Comparison of ENCODE assay signal across 10 cellular contexts in genomic region chr18:24054130-24054529, GRCh38. TPM values are rescaled to one million over a fixed set of nuclear protein-coding genes. Genes with fewer than 3 reads are reported as not detected.
DNase-seq lines count a peak whose midpoint lies in the region; ATAC-seq and TF ChIP-seq lines count a peak whose summit lies in the region.
"Had no signal": no experiment of that assay in that cellular context is flagged by ENCODE, and none has a peak within 500 bp of the region (broad histone marks: within the 10 kb centered on the region; RNA-seq: fewer than 3 reads in every experiment).

No MANE protein-coding gene starts in this region.

- no peak overlapping the region for H3K4me3 Mint-ChIP-seq in activated CD4-positive, alpha-beta T cell treated with anti-CD3 and anti-CD28 coated beads, Interleukin-2, amount 10 ng/mL, durations not matched to agents 7 days and 5 days
- no peak overlapping the region for H3K4me3 Mint-ChIP-seq in type B pancreatic cell

- peaks cover 44% of the 10 kb centered on the region for H3K36me3 Mint-ChIP-seq in activated CD4-positive, alpha-beta T cell treated with anti-CD3 and anti-CD28 coated beads, Interleukin-2, amount 10 ng/mL, durations not matched to agents 7 days and 5 days (ENCODE audit: low read depth)
- no peaks in the 10 kb centered on the region for H3K36me3 Mint-ChIP-seq in type B pancreatic cell

- H3K9me3 Mint-ChIP-seq in activated CD4-positive, alpha-beta T cell treated with anti-CD3 and anti-CD28 coated beads, Interleukin-2, amount 10 ng/mL, durations not matched to agents 7 days and 5 days, result peaks cover 8% of the 10 kb centered on the region
- H3K9me3 Mint-ChIP-seq in type B pancreatic cell, result no peaks in the 10 kb centered on the region

- no peak for TF ChIP-seq CTCF in upper lobe of left lung (IDR thresholded peaks at IDR 0.05)
- no peak for TF ChIP-seq CTCF in type B pancreatic cell (conservative IDR thresholded peaks at IDR 0.05)

- WGBS in upper lobe of left lung, 2 donors, result 72 to 76% methylated on average over 4 of the region's 4 CpGs

- no peak overlapping the region for H3K27ac Mint-ChIP-seq in activated CD4-positive, alpha-beta T cell treated with anti-CD3 and anti-CD28 coated beads, Interleukin-2, amount 10 ng/mL, durations not matched to agents 7 days and 5 days
- no peak overlapping the region for H3K27ac Mint-ChIP-seq in type B pancreatic cell

- POLR2A ChIA-PET in activated CD4-positive, alpha-beta T cell treated with anti-CD3 and anti-CD28 coated beads, Interleukin-2, amount 10 ng/mL, durations not matched to agents 7 days and 5 days (lab: Charles Lee), result no interaction called here

- ATAC-seq in SK-N-SH treated with all-trans-retinoic acid at 6 μM for 48 hours (peak; percentile 44), upper lobe of left lung (ENCODE audit: low FRiP score in 2 of 2) (no peak)

- CTCF ChIA-PET in activated CD4-positive, alpha-beta T cell treated with anti-CD3 and anti-CD28 coated beads, Interleukin-2, amount 10 ng/mL, durations not matched to agents 7 days and 5 days (lab: Charles Lee), result interaction anchor here (1.0 to 1.6 kb wide), 2 partner anchors 22 to 26 kb away, joined by 4 to 7 read pairs; no protein-coding TSS in a partner anchor

- no peaks in the 10 kb centered on the region for H3K27me3 Mint-ChIP-seq in activated CD4-positive, alpha-beta T cell treated with anti-CD3 and anti-CD28 coated beads, Interleukin-2, amount 10 ng/mL, durations not matched to agents 7 days and 5 days
- H3K27me3 Mint-ChIP-seq in type B pancreatic cell, result no peaks in the 10 kb centered on the region

- H3K4me1 ChIP-seq in upper lobe of left lung, result peaks cover 0 to 4% (median 0%) of the 10 kb centered on the region in 4 donors

- no peaks in the 10 kb centered on the region for H3K36me3 ChIP-seq in upper lobe of left lung
- H3K36me3 ChIP-seq: Peyer's patch had no signal

- TF ChIP-seq EP300 in upper lobe of left lung (IDR thresholded peaks at IDR 0.05), result no peak

- no peaks in the 10 kb centered on the region for H3K27me3 ChIP-seq in upper lobe of left lung
- H3K27me3 ChIP-seq: Peyer's patch had no signal

- no peaks in the 10 kb centered on the region for H3K9me3 ChIP-seq in upper lobe of left lung
- H3K9me3 ChIP-seq: Peyer's patch had no signal

- DNase-seq in activated CD4-positive, alpha-beta T cell treated with anti-CD3 and anti-CD28 coated beads for 48 hours, result peak; percentile 52
- DNase-seq in activated CD4-positive, alpha-beta T cell treated with anti-CD3 and anti-CD28 coated beads, Interleukin-2, amount 10 ng/mL, durations not matched to agents 7 days and 5 days, result no peak
- peak; percentile 21 for DNase-seq in epidermal melanocyte (ENCODE audit: insufficient read length, low spot score)
- DNase-seq in stimulated activated CD4-positive, alpha-beta T cell treated with anti-CD3 and anti-CD28 coated beads, TNF-alpha, amount 100 ng/mL, for 24 hours (ENCODE audit: low read depth in 3 of 3), result peak in 2 of 3 experiments; percentile 25 to 28
- DNase-seq in upper lobe of left lung, result no peak
- DNase-seq in ecto neural progenitor cell (ENCODE audit: low spot score), result no peak
- DNase-seq in type B pancreatic cell (ENCODE audit: extremely low spot score, unreplicated experiment), result no peak
- DNase-seq: ACHN, Peyer's patch had no signal

- H3K27ac ChIP-seq in upper lobe of left lung, result no peak overlapping the region
- H3K27ac ChIP-seq: Peyer's patch had no signal

- TF ChIP-seq POLR2A in upper lobe of left lung (IDR thresholded peaks at IDR 0.05), result no peak

- no peak overlapping the region for H3K4me3 ChIP-seq in upper lobe of left lung
- H3K4me3 ChIP-seq: Peyer's patch had no signal

- H3K4me1 Mint-ChIP-seq in activated CD4-positive, alpha-beta T cell treated with anti-CD3 and anti-CD28 coated beads, Interleukin-2, amount 10 ng/mL, durations not matched to agents 7 days and 5 days, result peaks cover 71% of the 10 kb centered on the region
- H3K4me1 Mint-ChIP-seq in type B pancreatic cell (ENCODE audit: unreplicated experiment), result peaks cover 26% of the 10 kb centered on the region

TF ChIP-seq in SK-N-SH treated with all-trans-retinoic acid at 6 μM for 48 hours, 23 proteins besides CTCF, POLR2A, EP300 and RAD21:
- TF ChIP-seq TOX (CRISPR knock-in tag; IDR thresholded peaks at IDR 0.05; ENCODE audit: borderline replicate concordance) (no peak), CSRNP3 (CRISPR knock-in tag; IDR thresholded peaks at IDR 0.05) (no peak), SNAI2 (CRISPR knock-in tag; IDR thresholded peaks at IDR 0.05) (no peak), TSHZ2 (CRISPR knock-in tag; IDR thresholded peaks at IDR 0.05) (no peak), ZNF8 (CRISPR knock-in tag; IDR thresholded peaks at IDR 0.05) (no peak), ESRRG (CRISPR knock-in tag; IDR thresholded peaks at IDR 0.05) (no peak), ISL1 (CRISPR knock-in tag; IDR thresholded peaks at IDR 0.05) (no peak), BACH2 (CRISPR knock-in tag; IDR thresholded peaks at IDR 0.05; ENCODE audit: borderline replicate concordance) (no peak), ZNF565 (CRISPR knock-in tag; conservative IDR thresholded peaks at IDR 0.05; ENCODE audit: low read depth) (no peak), RARB (CRISPR knock-in tag; IDR thresholded peaks at IDR 0.05) (no peak)

RNA-seq across cellular contexts. Expression of gene TTC39C, which starts 39.6 kb away (rescaled TPM):
- total RNA-seq in activated CD4-positive, alpha-beta T cell treated with anti-CD3 and anti-CD28 coated beads, Interleukin-2, amount 10 ng/mL, durations not matched to agents 7 days and 5 days, result 10 to 100 TPM; 93.0 to 93.5 TPM
- total RNA-seq in upper lobe of left lung (10 to 100 TPM; 12.8 to 31.5 (median 19.5) TPM), type B pancreatic cell (ENCODE audit: low replicate concordance) (15.0 and 21.6 TPM in 2 replicates)

Comparison
In these comparisons a context has a peak if more than half of its experiments do, and no peak if none do; other contexts are left out.
1. DNase-seq: peak in activated CD4-positive, alpha-beta T cell treated with anti-CD3 and anti-CD28 coated beads for 48 hours (single experiment), epidermal melanocyte (single experiment) and stimulated activated CD4-positive, alpha-beta T cell treated with anti-CD3 and anti-CD28 coated beads, TNF-alpha, amount 100 ng/mL, for 24 hours (2 of 3); none in activated CD4-positive, alpha-beta T cell treated with anti-CD3 and anti-CD28 coated beads, Interleukin-2, amount 10 ng/mL, durations not matched to agents 7 days and 5 days (single experiment), upper lobe of left lung (0 of 2), ecto neural progenitor cell (single experiment) and type B pancreatic cell (single experiment).